Comparison of ENCODE assay signal across 1 cellular context in the genomic region with DNA sequence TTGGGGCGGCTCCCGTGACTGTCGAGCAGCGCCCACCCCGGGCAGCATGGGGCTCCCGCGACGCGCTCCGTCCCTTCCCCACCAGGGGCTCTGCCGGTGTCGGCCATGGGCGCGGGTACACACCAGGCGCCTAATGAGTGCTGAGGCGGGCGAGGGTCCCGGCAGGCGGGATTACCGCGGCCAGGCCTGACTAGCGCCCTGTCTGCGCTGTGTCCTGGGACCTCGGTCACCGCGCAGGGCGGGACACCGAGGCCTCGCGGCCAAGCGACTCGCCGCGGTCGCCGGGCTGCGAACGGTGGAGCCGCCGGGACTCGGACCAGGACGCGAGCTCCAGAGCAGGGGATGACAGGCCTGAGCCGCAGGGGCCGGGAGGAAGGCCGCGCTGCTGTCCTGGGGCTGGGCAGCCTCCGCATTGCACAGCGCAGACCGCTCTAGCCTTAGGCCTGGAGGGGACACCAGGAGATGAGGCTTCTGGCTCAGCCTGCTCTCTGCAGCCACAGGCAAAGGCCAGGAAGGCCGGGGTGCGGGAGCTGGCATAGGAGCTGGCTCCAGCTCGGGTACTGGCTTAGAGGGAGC.
A peak's percentile ranks its signal among the peaks of the same experiment; 100 is the strongest.
TF ChIP-seq lines count a peak whose summit lies in the region.

No MANE protein-coding gene starts in this region.

TF ChIP-seq in WTC11, 78 proteins besides CTCF, POLR2A, EP300 and RAD21 (continued from another document):
- TF ChIP-seq, protein P1, sequence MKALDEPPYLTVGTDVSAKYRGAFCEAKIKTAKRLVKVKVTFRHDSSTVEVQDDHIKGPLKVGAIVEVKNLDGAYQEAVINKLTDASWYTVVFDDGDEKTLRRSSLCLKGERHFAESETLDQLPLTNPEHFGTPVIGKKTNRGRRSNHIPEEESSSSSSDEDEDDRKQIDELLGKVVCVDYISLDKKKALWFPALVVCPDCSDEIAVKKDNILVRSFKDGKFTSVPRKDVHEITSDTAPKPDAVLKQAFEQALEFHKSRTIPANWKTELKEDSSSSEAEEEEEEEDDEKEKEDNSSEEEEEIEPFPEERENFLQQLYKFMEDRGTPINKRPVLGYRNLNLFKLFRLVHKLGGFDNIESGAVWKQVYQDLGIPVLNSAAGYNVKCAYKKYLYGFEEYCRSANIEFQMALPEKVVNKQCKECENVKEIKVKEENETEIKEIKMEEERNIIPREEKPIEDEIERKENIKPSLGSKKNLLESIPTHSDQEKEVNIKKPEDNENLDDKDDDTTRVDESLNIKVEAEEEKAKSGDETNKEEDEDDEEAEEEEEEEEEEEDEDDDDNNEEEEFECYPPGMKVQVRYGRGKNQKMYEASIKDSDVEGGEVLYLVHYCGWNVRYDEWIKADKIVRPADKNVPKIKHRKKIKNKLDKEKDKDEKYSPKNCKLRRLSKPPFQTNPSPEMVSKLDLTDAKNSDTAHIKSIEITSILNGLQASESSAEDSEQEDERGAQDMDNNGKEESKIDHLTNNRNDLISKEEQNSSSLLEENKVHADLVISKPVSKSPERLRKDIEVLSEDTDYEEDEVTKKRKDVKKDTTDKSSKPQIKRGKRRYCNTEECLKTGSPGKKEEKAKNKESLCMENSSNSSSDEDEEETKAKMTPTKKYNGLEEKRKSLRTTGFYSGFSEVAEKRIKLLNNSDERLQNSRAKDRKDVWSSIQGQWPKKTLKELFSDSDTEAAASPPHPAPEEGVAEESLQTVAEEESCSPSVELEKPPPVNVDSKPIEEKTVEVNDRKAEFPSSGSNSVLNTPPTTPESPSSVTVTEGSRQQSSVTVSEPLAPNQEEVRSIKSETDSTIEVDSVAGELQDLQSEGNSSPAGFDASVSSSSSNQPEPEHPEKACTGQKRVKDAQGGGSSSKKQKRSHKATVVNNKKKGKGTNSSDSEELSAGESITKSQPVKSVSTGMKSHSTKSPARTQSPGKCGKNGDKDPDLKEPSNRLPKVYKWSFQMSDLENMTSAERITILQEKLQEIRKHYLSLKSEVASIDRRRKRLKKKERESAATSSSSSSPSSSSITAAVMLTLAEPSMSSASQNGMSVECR (CRISPR knock-in tag; IDR thresholded peaks at IDR 0.05; ENCODE audit: borderline replicate concordance): 0 out of 2 replicates have a peak, but pooled peaks have one; percentile 16
- TF ChIP-seq ETV6 (CRISPR knock-in tag; IDR thresholded peaks at IDR 0.05) (no peak), EMX1 (CRISPR knock-in tag; IDR thresholded peaks at IDR 0.05) (no peak), GTF2I (CRISPR knock-in tag; conservative IDR thresholded peaks at IDR 0.05) (no peak), ZBTB21 (CRISPR knock-in tag; IDR thresholded peaks at IDR 0.05; ENCODE audit: borderline replicate concordance) (no peak)
- TF ChIP-seq, protein P2, sequence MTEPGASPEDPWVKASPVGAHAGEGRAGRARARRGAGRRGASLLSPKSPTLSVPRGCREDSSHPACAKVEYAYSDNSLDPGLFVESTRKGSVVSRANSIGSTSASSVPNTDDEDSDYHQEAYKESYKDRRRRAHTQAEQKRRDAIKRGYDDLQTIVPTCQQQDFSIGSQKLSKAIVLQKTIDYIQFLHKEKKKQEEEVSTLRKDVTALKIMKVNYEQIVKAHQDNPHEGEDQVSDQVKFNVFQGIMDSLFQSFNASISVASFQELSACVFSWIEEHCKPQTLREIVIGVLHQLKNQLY (CRISPR knock-in tag; IDR thresholded peaks at IDR 0.05): no peak
